Comparison of ENCODE assay signal across 1 cellular context in the genomic region with DNA sequence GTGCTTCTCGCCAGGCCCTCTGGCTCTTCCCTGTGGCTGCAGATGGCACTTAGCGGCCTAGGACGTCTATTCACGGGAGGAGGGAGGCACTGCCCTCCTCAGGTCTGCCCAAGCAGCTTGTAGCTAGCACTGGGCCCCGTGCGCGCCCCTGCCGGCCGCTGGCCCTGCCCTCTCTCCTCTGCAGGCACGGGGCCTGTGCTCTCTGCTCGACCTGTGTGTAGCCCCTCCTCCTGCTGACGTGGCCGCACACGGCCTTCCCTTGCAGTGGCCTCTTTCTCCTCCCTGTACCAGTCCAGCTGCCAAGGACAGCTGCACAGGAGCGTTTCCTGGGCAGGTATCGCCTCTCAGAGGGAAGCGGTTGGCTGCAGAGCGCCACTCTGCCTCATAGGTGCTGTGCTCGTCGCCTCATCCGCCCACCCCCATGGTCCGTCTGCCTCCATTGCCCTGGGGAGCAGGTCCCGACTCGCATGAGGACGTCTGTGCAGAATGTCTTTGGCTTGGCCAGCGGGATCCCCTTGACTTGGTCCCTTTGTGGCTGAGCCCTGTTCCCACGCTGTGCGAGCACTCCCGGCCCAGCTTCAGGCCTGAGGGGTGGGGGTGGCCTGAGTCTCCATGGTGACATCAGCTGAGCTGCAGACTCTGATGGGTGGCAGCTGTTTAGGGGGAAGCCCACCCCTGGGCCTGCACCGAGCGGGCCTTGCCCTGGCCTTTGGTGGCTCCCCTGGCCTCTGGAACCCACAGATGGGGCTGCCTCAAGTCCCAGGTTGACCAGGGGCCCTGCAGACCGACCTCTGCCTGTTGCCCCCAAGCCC.
TF ChIP-seq lines count a peak whose summit lies in the region.

No MANE protein-coding gene starts in this region.

TF ChIP-seq in IMR-90, 13 proteins besides CTCF, POLR2A, EP300 and RAD21:
- TF ChIP-seq FOS (IDR thresholded peaks at IDR 0.05; ENCODE audit: low read depth, low read length) (no peak), RCOR1 (IDR thresholded peaks at IDR 0.05; ENCODE audit: insufficient replicate concordance, low read length) (no peak), SMC3 (IDR thresholded peaks at IDR 0.05; ENCODE audit: low read depth, low read length) (no peak), RFX5 (IDR thresholded peaks at IDR 0.05; ENCODE audit: low read depth, low read length) (no peak), NFE2L2 (IDR thresholded peaks at IDR 0.05; ENCODE audit: low read depth, low read length) (no peak), CHD1 (IDR thresholded peaks at IDR 0.05; ENCODE audit: low read depth, low read length) (no peak), BHLHE40 (IDR thresholded peaks at IDR 0.05; ENCODE audit: low read depth, low read length) (no peak), CEBPB (IDR thresholded peaks at IDR 0.05; ENCODE audit: low read depth, low read length) (no peak), MAZ (IDR thresholded peaks at IDR 0.05; ENCODE audit: borderline replicate concordance, low read depth, low read length) (no peak), MXI1 (IDR thresholded peaks at IDR 0.05; ENCODE audit: borderline replicate concordance, low read depth, low read length) (no peak), MAFK (IDR thresholded peaks at IDR 0.05; ENCODE audit: low read depth, low read length) (no peak)
- TF ChIP-seq, protein P1, sequence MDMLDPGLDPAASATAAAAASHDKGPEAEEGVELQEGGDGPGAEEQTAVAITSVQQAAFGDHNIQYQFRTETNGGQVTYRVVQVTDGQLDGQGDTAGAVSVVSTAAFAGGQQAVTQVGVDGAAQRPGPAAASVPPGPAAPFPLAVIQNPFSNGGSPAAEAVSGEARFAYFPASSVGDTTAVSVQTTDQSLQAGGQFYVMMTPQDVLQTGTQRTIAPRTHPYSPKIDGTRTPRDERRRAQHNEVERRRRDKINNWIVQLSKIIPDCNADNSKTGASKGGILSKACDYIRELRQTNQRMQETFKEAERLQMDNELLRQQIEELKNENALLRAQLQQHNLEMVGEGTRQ (IDR thresholded peaks at IDR 0.05; ENCODE audit: low read depth, low read length), result no peak
- TF ChIP-seq, protein P2, sequence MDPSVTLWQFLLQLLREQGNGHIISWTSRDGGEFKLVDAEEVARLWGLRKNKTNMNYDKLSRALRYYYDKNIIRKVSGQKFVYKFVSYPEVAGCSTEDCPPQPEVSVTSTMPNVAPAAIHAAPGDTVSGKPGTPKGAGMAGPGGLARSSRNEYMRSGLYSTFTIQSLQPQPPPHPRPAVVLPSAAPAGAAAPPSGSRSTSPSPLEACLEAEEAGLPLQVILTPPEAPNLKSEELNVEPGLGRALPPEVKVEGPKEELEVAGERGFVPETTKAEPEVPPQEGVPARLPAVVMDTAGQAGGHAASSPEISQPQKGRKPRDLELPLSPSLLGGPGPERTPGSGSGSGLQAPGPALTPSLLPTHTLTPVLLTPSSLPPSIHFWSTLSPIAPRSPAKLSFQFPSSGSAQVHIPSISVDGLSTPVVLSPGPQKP (IDR thresholded peaks at IDR 0.05; ENCODE audit: borderline replicate concordance, low read depth, low read length), result no peak
TF ChIP-seq in IMR-90: peak in this region for 0.
